Comparison of ENCODE assay signal across 17 cellular contexts in the genomic region with DNA sequence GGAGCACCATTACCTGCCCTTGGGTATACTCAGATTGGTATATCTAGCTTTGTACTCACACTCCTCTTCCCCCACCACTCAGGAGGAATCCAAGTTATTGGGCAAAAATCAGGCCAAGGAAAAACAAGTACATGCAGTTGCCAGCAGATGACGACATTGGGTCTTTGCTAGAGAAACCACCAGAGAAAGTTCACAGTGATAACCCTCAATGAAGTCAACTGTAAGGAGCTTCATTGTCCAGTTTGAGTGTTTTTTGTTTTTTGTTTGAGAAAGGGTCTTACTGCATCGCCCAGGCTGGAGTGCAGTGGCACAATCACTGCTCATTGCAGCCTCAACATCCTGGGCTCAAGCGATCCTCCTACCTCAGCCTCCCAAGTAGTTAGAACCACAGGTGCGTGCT. TPM values are rescaled to one million over a fixed set of nuclear protein-coding genes. Genes with fewer than 3 reads are reported as not detected.
DNase-seq lines count a peak whose midpoint lies in the region; ATAC-seq and TF ChIP-seq lines count a peak whose summit lies in the region.
"Had no signal": no experiment of that assay in that cellular context is flagged by ENCODE, and none has a peak within 500 bp of the region (broad histone marks: within the 10 kb centered on the region; RNA-seq: fewer than 3 reads in every experiment).

No MANE protein-coding gene starts in this region.

- H3K4me1 ChIP-seq in HAP-1 (peaks cover 10% of the 10 kb centered on the region), right lobe of liver (peaks cover 0 to 15% (median 7%) of the 10 kb centered on the region in 4 donors), lower lobe of right lung (no peaks in the 10 kb centered on the region)
- H3K4me1 ChIP-seq: esophagus muscularis mucosa, left ventricle myocardium inferior, prostate gland had no signal

- DNase-seq in DMS 273 treated with DMSO at 0.1 percent for 48 hours (lab: John Stamatoyannopoulos, UW) (peak; percentile 10), HAP-1 (ENCODE audit: low spot score in 2 of 2) (peak; percentile 20 to 40), SW480 (ENCODE audit: low spot score) (peak; percentile 7), right lobe of liver (no peak), left cardiac atrium (no peak), NCI-H2029 treated with DMSO at 0.1 percent for 48 hours (lab: John Stamatoyannopoulos, UW) (no peak), lower lobe of right lung (no peak)
- DNase-seq: activated gamma-delta T cell; CD8-positive, alpha-beta T cell; left ventricle myocardium inferior; naive B cell; NCI-H1048; NCI-H226; T-helper 1 cell had no signal

- no peak overlapping the region for H3K27ac ChIP-seq in right lobe of liver
- H3K27ac ChIP-seq in lower lobe of right lung = no peak overlapping the region
- H3K27ac ChIP-seq: esophagus muscularis mucosa, left ventricle myocardium inferior, prostate gland had no signal

- H3K9me3 ChIP-seq in HAP-1 (no peaks in the 10 kb centered on the region), right lobe of liver (no peaks in the 10 kb centered on the region), lower lobe of right lung (no peaks in the 10 kb centered on the region)
- H3K9me3 ChIP-seq: esophagus muscularis mucosa, left ventricle myocardium inferior, prostate gland had no signal

- H3K27me3 ChIP-seq in HAP-1 (ENCODE audit: low read depth) (no peaks in the 10 kb centered on the region), right lobe of liver (no peaks in the 10 kb centered on the region), lower lobe of right lung (ENCODE audit: low read depth) (no peaks in the 10 kb centered on the region)
- H3K27me3 ChIP-seq: esophagus muscularis mucosa had no signal

- H3K4me3 ChIP-seq in HAP-1 (no peak overlapping the region), right lobe of liver (no peak overlapping the region), lower lobe of right lung (no peak overlapping the region)
- H3K4me3 ChIP-seq: esophagus muscularis mucosa, left ventricle myocardium inferior, prostate gland had no signal

- in situ Hi-C loops in HAP-1 (cut with MboI; ENCODE audit: low sequenced_read_pairs) = no loop called here

- no peak for TF ChIP-seq POLR2A in right lobe of liver (IDR thresholded peaks at IDR 0.05)

- TF ChIP-seq CTCF in right lobe of liver (IDR thresholded peaks at IDR 0.05) (peak; percentile 35 to 57 (median 46)), lower lobe of right lung (IDR thresholded peaks at IDR 0.05) (no peak)

- ATAC-seq in right lobe of liver (peak; percentile 26 to 57 (median 45)), HG02623 (IDR thresholded peaks at IDR 0.05; ENCODE audit: unreplicated experiment) (no peak), left cardiac atrium (no peak), lower lobe of right lung (no peak)
- ATAC-seq: CD8-positive, alpha-beta T cell had no signal

- 70% methylated on average over 4 of the region's 4 CpGs for WGBS in right lobe of liver (ENCODE audit: insufficient coverage, low coverage, low lambda C conversion rate, missing lambda C conversion rate)

- intact Hi-C loops in right lobe of liver (cut with DNase I) = no loop called here
- intact Hi-C loops in left cardiac atrium (cut with DNase I) = no loop called here
- intact Hi-C loops in lower lobe of right lung (cut with DNase I) = no loop called here

- H3K36me3 ChIP-seq in HAP-1 (replicated peaks) = no peaks in the 10 kb centered on the region
- no peaks in the 10 kb centered on the region for H3K36me3 ChIP-seq in right lobe of liver
- H3K36me3 ChIP-seq in lower lobe of right lung = no peaks in the 10 kb centered on the region
- H3K36me3 ChIP-seq: esophagus muscularis mucosa, left ventricle myocardium inferior, prostate gland had no signal

RNA-seq across cellular contexts. Expression of gene TOX3, which starts 34.6 kb away (rescaled TPM):
- total RNA-seq in right lobe of liver (1 to 10 TPM in 5 of 6 experiments, under 1 TPM in 1; 0.92 to 5.8 (median 3.6) TPM), left cardiac atrium (not detected), lower lobe of right lung (4.1 TPM)
- total RNA-seq: CD8-positive, alpha-beta T cell; left ventricle myocardium inferior had no signal

Comparison
In these comparisons a context has a peak if more than half of its experiments do, and no peak if none do; other contexts are left out.
1. DNase-seq: peak in DMS 273 treated with DMSO at 0.1 percent for 48 hours (single experiment), HAP-1 (2 of 2) and SW480 (single experiment); none in right lobe of liver (0 of 3), left cardiac atrium (single experiment), NCI-H2029 treated with DMSO at 0.1 percent for 48 hours (single experiment) and lower lobe of right lung (single experiment).
2. ATAC-seq: peak in right lobe of liver (4 of 4); none in HG02623 (single experiment), left cardiac atrium (0 of 2) and lower lobe of right lung (0 of 2).